16 cellular contexts compared by ENCODE assay signal in the genomic region with DNA sequence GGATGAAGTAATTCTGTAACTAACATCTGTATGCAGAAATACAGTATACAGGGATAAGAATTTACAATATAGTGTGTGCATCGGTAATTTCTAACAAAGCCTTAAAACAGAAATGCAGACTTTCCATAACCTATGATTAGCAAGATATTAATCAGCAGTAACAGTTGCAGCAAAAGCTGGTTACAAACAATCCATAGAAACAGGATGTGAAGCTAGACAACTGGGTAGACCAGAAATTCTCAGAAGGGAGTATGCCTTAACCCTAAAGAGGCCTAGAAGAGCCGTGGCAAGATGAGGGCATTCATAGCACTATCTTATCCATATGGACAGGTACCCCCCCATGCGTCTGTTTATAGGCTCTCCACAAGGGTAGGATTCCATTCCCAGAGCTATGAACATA. TPM values are rescaled to one million over a fixed set of nuclear protein-coding genes. Genes with fewer than 3 reads are reported as not detected.
"Had no signal": no experiment of that assay in that cellular context is flagged by ENCODE, and none has a peak within 500 bp of the region (broad histone marks: within the 10 kb centered on the region; RNA-seq: fewer than 3 reads in every experiment).

No MANE protein-coding gene starts in this region.

RNA-seq across cellular contexts. Expression of gene ANKRD30B, which starts 48.9 kb away (rescaled TPM):
- total RNA-seq: activated naive CD4-positive, alpha-beta T cell treated with anti-CD3 and anti-CD28 coated beads for 36 hours; activated naive CD4-positive, alpha-beta T cell treated with anti-CD3 and anti-CD28 coated beads, Interleukin-2, amount 50 U/mL, for 72 hours; activated naive CD8-positive, alpha-beta T cell treated with anti-CD3 and anti-CD28 coated beads for 36 hours; activated naive CD8-positive, alpha-beta T cell treated with anti-CD3 and anti-CD28 coated beads, Interleukin-2, amount 10 ng/mL, durations not matched to agents 7 days and 5 days; activated T-cell treated with anti-CD3 and anti-CD28 coated beads, Interleukin-2, amount 50 U/mL, for 4 hours; activated T-cell treated with anti-CD3 and anti-CD28 coated beads, Interleukin-2, amount 50 U/mL, for 72 hours; activated T-helper 1 cell treated with anti-CD3 and anti-CD28 coated beads, Interleukin-12 subunit alpha, Interleukin-12 subunit beta, Interleukin-2, Interleukin-4 antibody, amounts not matched to agents 30 ng/mL and 10 ng/mL and 1 ng/mL, durations not matched to agents 14 hours and 24 hours and 36 hours; activated T-helper 17 cell treated with anti-CD3 and anti-CD28 coated beads, Interleukin-2, amount 50 U/mL, for 72 hours; activated T-helper 2 cell treated with anti-CD3 and anti-CD28 coated beads, Interferon-gamma antibody, Interleukin-2, Interleukin-4, amounts not matched to agents 10 μg/mL and 5 μg/mL and 100 μg/mL, durations not matched to agents 14 hours and 24 hours and 36 hours; aorta; ascending aorta; astrocyte; bronchial epithelial cell; cardiac muscle cell; cardiac septum; chondrocyte had no signal
- polyA plus RNA-seq: aorta, cardiac muscle cell had no signal
